ENCODE assay signal across 1 cellular context in the genomic region with DNA sequence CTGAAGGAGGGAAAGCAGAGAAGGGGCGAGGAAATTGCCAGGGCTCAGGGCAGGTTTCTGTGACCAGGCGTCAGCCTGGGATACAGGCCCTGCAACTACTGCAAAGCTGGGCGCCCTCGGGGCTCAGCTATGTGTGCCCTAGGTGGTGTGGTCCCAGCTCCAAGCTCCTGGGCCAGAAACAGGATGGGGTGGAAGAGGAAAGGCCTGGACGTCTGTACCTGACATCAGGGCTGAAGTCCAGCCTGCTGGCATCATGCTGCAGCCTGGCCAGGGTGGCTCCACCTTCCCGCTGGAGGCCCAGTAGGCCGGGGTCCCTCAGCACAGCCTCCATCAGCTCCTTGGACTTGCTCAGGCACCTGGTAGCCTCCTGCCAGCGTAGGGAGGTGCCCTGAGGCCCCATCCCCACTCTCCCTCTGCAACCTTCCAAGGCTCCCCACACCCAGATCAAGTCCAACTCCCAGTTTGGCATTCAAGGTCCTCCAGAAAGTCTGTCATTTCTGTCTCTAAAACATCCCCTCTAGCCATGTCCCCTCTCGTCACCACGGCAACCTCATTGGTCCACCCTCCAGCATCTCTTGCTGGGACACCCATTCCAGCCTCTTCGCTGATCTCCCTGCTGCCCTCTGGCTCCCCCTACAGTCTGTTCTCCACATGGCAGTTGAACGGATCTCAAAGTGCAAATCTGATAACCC.
A peak's percentile ranks its signal among the peaks of the same experiment; 100 is the strongest.
TF ChIP-seq lines count a peak whose summit lies in the region.

No MANE protein-coding gene starts in this region.

TF ChIP-seq in HepG2, 621 proteins besides CTCF, POLR2A, EP300 and RAD21 (continued from another document and continues in another):
- TF ChIP-seq, protein P1, sequence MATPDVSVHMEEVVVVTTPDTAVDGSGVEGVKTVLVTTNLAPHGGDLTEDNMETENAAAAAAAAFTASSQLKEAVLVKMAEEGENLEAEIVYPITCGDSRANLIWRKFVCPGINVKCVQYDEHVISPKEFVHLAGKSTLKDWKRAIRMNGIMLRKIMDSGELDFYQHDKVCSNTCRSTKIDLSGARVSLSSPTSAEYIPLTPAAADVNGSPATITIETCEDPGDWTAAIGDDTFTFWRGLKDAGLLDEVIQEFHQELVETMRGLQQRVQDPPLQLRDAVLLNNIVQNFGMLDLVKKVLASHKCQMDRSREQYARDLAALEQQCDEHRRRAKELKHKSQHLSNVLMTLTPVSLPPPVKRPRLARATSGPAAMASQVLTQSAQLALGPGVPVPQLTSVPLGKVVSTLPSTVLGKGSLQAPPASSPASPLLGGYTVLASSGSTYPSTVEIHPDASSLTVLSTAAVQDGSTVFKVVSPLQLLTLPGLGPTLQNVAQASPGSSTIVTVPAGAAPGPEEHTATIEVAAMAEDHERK (CRISPR knock-in tag; IDR thresholded peaks at IDR 0.05; ENCODE audit: low read depth), result no peak
- TF ChIP-seq ZNF329 (CRISPR knock-in tag; IDR thresholded peaks at IDR 0.05; ENCODE audit: low read depth) (no peak), ZNF136 (CRISPR knock-in tag; IDR thresholded peaks at IDR 0.05; ENCODE audit: low read depth) (no peak), ZNF547 (CRISPR knock-in tag; IDR thresholded peaks at IDR 0.05) (no peak), HNRNPH1 (optimal IDR thresholded peaks at IDR 0.05; ENCODE audit: low read depth, low read length) (no peak), ESRRA (CRISPR knock-in tag; IDR thresholded peaks at IDR 0.05; ENCODE audit: low read depth) (no peak), SMAD1 (CRISPR knock-in tag; IDR thresholded peaks at IDR 0.05; ENCODE audit: borderline replicate concordance, low read depth) (no peak), BRCA1 (CRISPR knock-in tag; IDR thresholded peaks at IDR 0.05) (no peak), SIX1 (CRISPR knock-in tag; IDR thresholded peaks at IDR 0.05; ENCODE audit: borderline replicate concordance) (no peak), ZNF788 (CRISPR knock-in tag; IDR thresholded peaks at IDR 0.05; ENCODE audit: borderline replicate concordance) (no peak), AHR (CRISPR knock-in tag; IDR thresholded peaks at IDR 0.05) (no peak), ISL2 (CRISPR knock-in tag; IDR thresholded peaks at IDR 0.05) (no peak), KDM5B (CRISPR knock-in tag; IDR thresholded peaks at IDR 0.05; ENCODE audit: borderline replicate concordance) (0 out of 2 replicates have a peak, but pooled peaks have one; percentile 36), PHF20 (CRISPR knock-in tag; IDR thresholded peaks at IDR 0.05) (0 out of 2 replicates have a peak, but pooled peaks have one; percentile 16), FOXO1 (CRISPR knock-in tag; IDR thresholded peaks at IDR 0.05) (0 out of 2 replicates have a peak, but pooled peaks have one; percentile 9)
- TF ChIP-seq, protein P2, sequence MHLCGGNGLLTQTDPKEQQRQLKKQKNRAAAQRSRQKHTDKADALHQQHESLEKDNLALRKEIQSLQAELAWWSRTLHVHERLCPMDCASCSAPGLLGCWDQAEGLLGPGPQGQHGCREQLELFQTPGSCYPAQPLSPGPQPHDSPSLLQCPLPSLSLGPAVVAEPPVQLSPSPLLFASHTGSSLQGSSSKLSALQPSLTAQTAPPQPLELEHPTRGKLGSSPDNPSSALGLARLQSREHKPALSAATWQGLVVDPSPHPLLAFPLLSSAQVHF (CRISPR knock-in tag; IDR thresholded peaks at IDR 0.05), result no peak
- TF ChIP-seq, protein P3, sequence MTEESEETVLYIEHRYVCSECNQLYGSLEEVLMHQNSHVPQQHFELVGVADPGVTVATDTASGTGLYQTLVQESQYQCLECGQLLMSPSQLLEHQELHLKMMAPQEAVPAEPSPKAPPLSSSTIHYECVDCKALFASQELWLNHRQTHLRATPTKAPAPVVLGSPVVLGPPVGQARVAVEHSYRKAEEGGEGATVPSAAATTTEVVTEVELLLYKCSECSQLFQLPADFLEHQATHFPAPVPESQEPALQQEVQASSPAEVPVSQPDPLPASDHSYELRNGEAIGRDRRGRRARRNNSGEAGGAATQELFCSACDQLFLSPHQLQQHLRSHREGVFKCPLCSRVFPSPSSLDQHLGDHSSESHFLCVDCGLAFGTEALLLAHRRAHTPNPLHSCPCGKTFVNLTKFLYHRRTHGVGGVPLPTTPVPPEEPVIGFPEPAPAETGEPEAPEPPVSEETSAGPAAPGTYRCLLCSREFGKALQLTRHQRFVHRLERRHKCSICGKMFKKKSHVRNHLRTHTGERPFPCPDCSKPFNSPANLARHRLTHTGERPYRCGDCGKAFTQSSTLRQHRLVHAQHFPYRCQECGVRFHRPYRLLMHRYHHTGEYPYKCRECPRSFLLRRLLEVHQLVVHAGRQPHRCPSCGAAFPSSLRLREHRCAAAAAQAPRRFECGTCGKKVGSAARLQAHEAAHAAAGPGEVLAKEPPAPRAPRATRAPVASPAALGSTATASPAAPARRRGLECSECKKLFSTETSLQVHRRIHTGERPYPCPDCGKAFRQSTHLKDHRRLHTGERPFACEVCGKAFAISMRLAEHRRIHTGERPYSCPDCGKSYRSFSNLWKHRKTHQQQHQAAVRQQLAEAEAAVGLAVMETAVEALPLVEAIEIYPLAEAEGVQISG (CRISPR knock-in tag; IDR thresholded peaks at IDR 0.05), result 0 out of 2 replicates have a peak, but pooled peaks have one; percentile 18
- TF ChIP-seq, protein P4, sequence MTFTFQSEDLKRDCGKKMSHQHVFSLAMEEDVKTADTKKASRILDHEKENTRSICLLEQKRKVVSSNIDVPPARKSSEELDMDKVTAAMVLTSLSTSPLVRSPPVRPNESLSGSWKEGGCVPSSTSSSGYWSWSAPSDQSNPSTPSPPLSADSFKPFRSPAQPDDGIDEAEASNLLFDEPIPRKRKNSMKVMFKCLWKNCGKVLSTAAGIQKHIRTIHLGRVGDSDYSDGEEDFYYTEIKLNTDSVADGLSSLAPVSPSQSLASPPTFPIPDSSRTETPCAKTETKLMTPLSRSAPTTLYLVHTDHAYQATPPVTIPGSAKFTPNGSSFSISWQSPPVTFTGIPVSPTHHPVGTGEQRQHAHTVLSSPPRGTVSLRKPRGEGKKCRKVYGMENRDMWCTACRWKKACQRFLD (CRISPR knock-in tag; IDR thresholded peaks at IDR 0.05; ENCODE audit: borderline replicate concordance), result no peak; the same call in 1 of the 2 replicates
- TF ChIP-seq, protein P5, sequence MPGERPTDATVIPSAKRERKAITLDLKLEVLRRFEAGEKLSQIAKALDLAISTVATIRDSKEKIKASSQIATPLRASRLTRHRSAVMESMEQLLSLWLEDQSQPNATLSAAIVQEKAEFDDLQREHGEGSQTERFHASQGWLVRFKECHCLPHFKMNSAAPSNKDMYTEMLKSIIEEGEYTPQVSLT (CRISPR knock-in tag; IDR thresholded peaks at IDR 0.05; ENCODE audit: borderline replicate concordance, low read depth), result no peak
- TF ChIP-seq, protein P6, sequence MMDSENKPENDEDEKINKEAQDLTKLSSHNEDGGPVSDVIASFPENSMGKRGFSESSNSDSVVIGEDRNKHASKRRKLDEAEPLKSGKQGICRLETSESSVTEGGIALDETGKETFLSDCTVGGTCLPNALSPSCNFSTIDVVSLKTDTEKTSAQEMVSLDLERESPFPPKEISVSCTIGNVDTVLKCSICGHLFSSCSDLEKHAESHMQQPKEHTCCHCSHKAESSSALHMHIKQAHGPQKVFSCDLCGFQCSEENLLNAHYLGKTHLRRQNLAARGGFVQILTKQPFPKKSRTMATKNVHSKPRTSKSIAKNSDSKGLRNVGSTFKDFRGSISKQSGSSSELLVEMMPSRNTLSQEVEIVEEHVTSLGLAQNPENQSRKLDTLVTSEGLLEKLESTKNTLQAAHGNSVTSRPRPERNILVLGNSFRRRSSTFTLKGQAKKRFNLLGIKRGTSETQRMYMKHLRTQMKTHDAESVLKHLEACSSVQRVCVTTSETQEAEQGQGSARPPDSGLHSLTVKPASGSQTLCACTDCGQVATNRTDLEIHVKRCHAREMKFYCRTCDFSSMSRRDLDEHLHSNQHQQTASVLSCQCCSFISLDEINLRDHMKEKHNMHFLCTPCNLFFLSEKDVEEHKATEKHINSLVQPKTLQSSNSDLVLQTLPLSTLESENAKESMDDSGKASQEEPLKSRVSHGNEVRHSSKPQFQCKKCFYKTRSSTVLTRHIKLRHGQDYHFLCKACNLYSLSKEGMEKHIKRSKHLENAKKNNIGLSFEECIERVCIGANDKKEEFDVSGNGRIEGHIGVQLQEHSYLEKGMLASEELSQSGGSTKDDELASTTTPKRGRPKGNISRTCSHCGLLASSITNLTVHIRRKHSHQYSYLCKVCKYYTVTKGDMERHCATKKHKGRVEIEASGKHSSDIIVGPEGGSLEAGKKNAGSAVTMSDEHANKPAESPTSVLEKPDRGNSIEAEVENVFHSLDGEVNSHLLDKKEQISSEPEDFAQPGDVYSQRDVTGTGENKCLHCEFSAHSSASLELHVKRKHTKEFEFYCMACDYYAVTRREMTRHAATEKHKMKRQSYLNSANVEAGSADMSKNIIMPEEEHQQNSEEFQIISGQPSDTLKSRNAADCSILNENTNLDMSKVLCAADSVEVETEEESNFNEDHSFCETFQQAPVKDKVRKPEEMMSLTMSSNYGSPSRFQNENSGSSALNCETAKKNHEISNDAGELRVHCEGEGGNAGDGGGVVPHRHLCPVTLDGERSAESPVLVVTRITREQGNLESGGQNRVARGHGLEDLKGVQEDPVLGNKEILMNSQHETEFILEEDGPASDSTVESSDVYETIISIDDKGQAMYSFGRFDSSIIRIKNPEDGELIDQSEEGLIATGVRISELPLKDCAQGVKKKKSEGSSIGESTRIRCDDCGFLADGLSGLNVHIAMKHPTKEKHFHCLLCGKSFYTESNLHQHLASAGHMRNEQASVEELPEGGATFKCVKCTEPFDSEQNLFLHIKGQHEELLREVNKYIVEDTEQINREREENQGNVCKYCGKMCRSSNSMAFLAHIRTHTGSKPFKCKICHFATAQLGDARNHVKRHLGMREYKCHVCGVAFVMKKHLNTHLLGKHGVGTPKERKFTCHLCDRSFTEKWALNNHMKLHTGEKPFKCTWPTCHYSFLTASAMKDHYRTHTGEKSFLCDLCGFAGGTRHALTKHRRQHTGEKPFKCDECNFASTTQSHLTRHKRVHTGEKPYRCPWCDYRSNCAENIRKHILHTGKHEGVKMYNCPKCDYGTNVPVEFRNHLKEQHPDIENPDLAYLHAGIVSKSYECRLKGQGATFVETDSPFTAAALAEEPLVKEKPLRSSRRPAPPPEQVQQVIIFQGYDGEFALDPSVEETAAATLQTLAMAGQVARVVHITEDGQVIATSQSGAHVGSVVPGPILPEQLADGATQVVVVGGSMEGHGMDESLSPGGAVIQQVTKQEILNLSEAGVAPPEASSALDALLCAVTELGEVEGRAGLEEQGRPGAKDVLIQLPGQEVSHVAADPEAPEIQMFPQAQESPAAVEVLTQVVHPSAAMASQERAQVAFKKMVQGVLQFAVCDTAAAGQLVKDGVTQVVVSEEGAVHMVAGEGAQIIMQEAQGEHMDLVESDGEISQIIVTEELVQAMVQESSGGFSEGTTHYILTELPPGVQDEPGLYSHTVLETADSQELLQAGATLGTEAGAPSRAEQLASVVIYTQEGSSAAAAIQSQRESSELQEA (CRISPR knock-in tag; IDR thresholded peaks at IDR 0.05; ENCODE audit: not compliant biosample characterization), result peak; percentile 24
- TF ChIP-seq, protein P7, sequence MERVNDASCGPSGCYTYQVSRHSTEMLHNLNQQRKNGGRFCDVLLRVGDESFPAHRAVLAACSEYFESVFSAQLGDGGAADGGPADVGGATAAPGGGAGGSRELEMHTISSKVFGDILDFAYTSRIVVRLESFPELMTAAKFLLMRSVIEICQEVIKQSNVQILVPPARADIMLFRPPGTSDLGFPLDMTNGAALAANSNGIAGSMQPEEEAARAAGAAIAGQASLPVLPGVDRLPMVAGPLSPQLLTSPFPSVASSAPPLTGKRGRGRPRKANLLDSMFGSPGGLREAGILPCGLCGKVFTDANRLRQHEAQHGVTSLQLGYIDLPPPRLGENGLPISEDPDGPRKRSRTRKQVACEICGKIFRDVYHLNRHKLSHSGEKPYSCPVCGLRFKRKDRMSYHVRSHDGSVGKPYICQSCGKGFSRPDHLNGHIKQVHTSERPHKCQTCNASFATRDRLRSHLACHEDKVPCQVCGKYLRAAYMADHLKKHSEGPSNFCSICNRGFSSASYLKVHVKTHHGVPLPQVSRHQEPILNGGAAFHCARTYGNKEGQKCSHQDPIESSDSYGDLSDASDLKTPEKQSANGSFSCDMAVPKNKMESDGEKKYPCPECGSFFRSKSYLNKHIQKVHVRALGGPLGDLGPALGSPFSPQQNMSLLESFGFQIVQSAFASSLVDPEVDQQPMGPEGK (CRISPR knock-in tag; IDR thresholded peaks at IDR 0.05), result no peak
- TF ChIP-seq, protein P8, sequence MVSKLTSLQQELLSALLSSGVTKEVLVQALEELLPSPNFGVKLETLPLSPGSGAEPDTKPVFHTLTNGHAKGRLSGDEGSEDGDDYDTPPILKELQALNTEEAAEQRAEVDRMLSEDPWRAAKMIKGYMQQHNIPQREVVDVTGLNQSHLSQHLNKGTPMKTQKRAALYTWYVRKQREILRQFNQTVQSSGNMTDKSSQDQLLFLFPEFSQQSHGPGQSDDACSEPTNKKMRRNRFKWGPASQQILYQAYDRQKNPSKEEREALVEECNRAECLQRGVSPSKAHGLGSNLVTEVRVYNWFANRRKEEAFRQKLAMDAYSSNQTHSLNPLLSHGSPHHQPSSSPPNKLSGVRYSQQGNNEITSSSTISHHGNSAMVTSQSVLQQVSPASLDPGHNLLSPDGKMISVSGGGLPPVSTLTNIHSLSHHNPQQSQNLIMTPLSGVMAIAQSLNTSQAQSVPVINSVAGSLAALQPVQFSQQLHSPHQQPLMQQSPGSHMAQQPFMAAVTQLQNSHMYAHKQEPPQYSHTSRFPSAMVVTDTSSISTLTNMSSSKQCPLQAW (CRISPR knock-in tag; IDR thresholded peaks at IDR 0.05), result peak; percentile 49; the same call in 1 of the 2 replicates
- TF ChIP-seq, protein P9, sequence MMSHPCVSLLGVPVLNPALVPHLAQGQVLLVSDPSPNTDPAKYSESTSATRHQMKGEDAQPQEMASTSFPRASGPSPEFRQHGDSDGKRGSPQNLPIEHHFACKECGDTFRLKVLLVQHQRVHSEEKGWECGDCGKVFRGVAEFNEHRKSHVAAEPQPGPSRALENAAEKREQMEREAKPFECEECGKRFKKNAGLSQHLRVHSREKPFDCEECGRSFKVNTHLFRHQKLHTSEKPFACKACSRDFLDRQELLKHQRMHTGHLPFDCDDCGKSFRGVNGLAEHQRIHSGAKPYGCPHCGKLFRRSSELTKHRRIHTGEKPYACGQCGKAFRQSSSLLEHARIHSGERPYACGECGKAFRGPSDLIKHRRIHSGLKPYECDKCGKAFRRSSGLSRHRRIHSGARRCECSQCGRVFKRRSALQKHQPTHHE (CRISPR knock-in tag; IDR thresholded peaks at IDR 0.05; ENCODE audit: borderline replicate concordance), result no peak
- TF ChIP-seq, protein P10, sequence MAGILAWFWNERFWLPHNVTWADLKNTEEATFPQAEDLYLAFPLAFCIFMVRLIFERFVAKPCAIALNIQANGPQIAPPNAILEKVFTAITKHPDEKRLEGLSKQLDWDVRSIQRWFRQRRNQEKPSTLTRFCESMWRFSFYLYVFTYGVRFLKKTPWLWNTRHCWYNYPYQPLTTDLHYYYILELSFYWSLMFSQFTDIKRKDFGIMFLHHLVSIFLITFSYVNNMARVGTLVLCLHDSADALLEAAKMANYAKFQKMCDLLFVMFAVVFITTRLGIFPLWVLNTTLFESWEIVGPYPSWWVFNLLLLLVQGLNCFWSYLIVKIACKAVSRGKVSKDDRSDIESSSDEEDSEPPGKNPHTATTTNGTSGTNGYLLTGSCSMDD (CRISPR knock-in tag; IDR thresholded peaks at IDR 0.05), result no peak
